10 cellular contexts compared by ENCODE assay signal in the genomic region with DNA sequence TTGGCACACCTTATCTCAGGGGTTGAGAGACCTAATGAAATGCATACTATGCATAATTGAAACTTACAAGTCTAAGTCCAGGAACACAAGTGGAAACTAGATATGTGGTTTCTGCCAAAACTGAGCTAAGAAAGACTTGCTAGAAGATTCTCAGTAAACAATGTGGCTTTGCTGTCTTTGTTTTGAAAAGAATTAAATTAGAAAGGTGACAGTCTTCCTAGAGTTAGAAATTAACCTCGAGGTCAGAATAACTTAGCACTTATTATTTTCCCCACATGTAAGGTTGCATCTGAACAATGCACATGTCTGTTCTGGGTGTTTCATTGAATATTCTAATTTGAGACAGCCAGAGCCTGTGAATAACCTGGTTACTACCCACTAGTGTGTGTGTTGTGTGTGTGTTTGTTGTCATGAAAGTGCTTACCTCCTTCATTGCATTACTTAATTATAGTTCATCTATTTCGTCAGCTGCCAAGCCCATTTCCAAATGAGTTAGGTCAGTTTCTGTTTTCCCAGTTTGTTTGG. TPM values are rescaled to one million over a fixed set of nuclear protein-coding genes. Genes with fewer than 3 reads are reported as not detected.
DNase-seq lines count a peak whose midpoint lies in the region; ATAC-seq, FAIRE-seq and TF ChIP-seq lines count a peak whose summit lies in the region.
"Had no signal": no experiment of that assay in that cellular context is flagged by ENCODE, and none has a peak within 500 bp of the region (broad histone marks: within the 10 kb centered on the region; RNA-seq: fewer than 3 reads in every experiment).

No MANE protein-coding gene starts in this region.

- H3K4me3 Mint-ChIP-seq in activated naive CD4-positive, alpha-beta T cell treated with anti-CD3 and anti-CD28 coated beads for 36 hours = no peak overlapping the region
- H3K4me3 Mint-ChIP-seq: activated B cell treated with CpG ODN at 0.5 μM for 24 hours had no signal

- H3K9me3 Mint-ChIP-seq in activated naive CD4-positive, alpha-beta T cell treated with anti-CD3 and anti-CD28 coated beads for 36 hours = no peaks in the 10 kb centered on the region
- H3K9me3 Mint-ChIP-seq: activated B cell treated with CpG ODN at 0.5 μM for 24 hours had no signal

- ATAC-seq in GM21528 (IDR thresholded peaks at IDR 0.05; ENCODE audit: low FRiP score, unreplicated experiment) (peak; percentile 48), HG03280 (IDR thresholded peaks at IDR 0.05; ENCODE audit: unreplicated experiment) (peak; percentile 53), GM21515 (IDR thresholded peaks at IDR 0.05; ENCODE audit: unreplicated experiment) (no peak)

- no peak overlapping the region for H3K4me3 ChIP-seq in GM12865 (ENCODE audit: low read depth, low read length)
- peak overlapping the region; percentile 69 for H3K4me3 ChIP-seq in epithelial cell of proximal tubule (ENCODE audit: low read depth, low read length)

- peaks cover 47% of the 10 kb centered on the region for H3K27me3 Mint-ChIP-seq in activated naive CD4-positive, alpha-beta T cell treated with anti-CD3 and anti-CD28 coated beads for 36 hours (ENCODE audit: low read depth)

- FAIRE-seq in frontal cortex (lab: Jason Lieb, UNC) = no peak

- CTCF ChIA-PET in activated naive CD4-positive, alpha-beta T cell treated with anti-CD3 and anti-CD28 coated beads for 36 hours (lab: Charles Lee) = no interaction called here

- peak; percentile 42 for DNase-seq in GM12865 (ENCODE audit: low read depth)
- no peak for DNase-seq in epithelial cell of proximal tubule (ENCODE audit: low read depth)
- DNase-seq in effector CD8-positive, alpha-beta T cell (lab: John Stamatoyannopoulos, UW) = no peak
- no peak for DNase-seq in frontal cortex (ENCODE audit: low spot score in 2 of 2)
- no peak for DNase-seq in activated naive CD4-positive, alpha-beta T cell treated with anti-CD3 and anti-CD28 coated beads for 36 hours
- DNase-seq: activated B cell treated with CpG ODN at 0.5 μM for 24 hours had no signal

- H3K27ac Mint-ChIP-seq in activated naive CD4-positive, alpha-beta T cell treated with anti-CD3 and anti-CD28 coated beads for 36 hours = no peak overlapping the region
- H3K27ac Mint-ChIP-seq: activated B cell treated with CpG ODN at 0.5 μM for 24 hours had no signal

- TF ChIP-seq CTCF in GM12865 (IDR thresholded peaks at IDR 0.05; ENCODE audit: insufficient read depth, low read depth, low read length, missing control alignments) (no peak), epithelial cell of proximal tubule (conservative IDR thresholded peaks at IDR 0.05; ENCODE audit: low read depth, low read length) (no peak)

- intact Hi-C loops in activated naive CD4-positive, alpha-beta T cell treated with anti-CD3 and anti-CD28 coated beads for 36 hours (cut with micrococcal nuclease) = no loop called here

- H3K4me1 Mint-ChIP-seq in activated naive CD4-positive, alpha-beta T cell treated with anti-CD3 and anti-CD28 coated beads for 36 hours (ENCODE audit: low read depth) = peaks cover 14% of the 10 kb centered on the region

- no peaks in the 10 kb centered on the region for H3K36me3 Mint-ChIP-seq in activated naive CD4-positive, alpha-beta T cell treated with anti-CD3 and anti-CD28 coated beads for 36 hours (ENCODE audit: low read depth)

RNA-seq across cellular contexts. Expression of a gene that starts 1.5 kb away (rescaled TPM):
- total RNA-seq in epithelial cell of proximal tubule = 3.1 and 16.0 TPM in 2 replicates
- not detected for total RNA-seq in frontal cortex
- not detected for total RNA-seq in activated naive CD4-positive, alpha-beta T cell treated with anti-CD3 and anti-CD28 coated beads for 36 hours
- total RNA-seq: activated B cell treated with CpG ODN at 0.5 μM for 24 hours had no signal

RNA-seq across cellular contexts. Expression of a gene that starts 58.2 kb away (rescaled TPM):
- total RNA-seq in epithelial cell of proximal tubule (1.9 and 32.6 TPM in 2 replicates), frontal cortex (not detected)
- not detected for total RNA-seq in activated naive CD4-positive, alpha-beta T cell treated with anti-CD3 and anti-CD28 coated beads for 36 hours
- total RNA-seq: activated B cell treated with CpG ODN at 0.5 μM for 24 hours, subcutaneous adipose tissue had no signal
